In the genomic region with DNA sequence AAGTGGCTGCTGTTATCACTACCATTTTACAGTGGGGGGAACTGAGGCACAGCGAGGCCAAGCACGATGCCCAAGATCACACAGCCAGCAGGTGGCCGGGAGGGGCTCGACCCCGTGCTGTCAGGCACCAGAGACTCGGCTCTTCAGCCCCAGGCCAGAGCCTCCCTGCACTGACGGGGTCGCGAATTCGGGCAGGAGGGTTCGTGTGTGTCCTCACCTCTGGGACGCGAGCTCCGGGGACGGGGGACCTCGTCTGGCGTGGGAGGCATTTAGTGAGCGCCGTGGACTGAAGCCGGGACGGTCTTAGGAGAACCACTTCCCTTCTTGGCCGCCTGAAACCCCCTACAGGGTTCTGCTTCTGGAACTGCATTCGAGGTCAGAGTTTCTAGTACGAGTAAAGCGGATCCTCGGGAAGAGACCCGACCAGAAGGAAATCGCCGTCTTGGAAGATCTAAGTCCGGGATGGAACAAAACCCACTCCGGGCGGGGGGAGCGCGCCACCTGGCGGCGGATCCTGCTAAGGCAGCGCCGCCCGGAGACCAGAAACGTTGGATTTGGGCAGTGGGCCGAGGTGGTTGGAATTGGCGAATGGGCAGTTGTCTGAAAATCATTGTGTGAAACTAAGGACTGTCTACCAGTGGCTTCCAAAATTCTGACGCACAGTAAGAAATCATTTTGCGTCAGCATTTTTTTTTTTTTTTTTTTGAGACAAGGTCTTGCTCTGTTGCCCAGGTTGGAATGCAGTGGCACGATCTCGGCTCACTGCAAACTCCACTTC, we compare ENCODE assay signal across 9 cellular contexts. TPM values are rescaled to one million over a fixed set of nuclear protein-coding genes. Genes with fewer than 3 reads are reported as not detected.
DNase-seq lines count a peak whose midpoint lies in the region; ATAC-seq and TF ChIP-seq lines count a peak whose summit lies in the region.
"Had no signal": no experiment of that assay in that cellular context is flagged by ENCODE, and none has a peak within 500 bp of the region (broad histone marks: within the 10 kb centered on the region; RNA-seq: fewer than 3 reads in every experiment).

No MANE protein-coding gene starts in this region.

- H3K27ac ChIP-seq in IMR-90 (ENCODE audit: insufficient read depth, low read length) (peak overlapping the region; percentile 2), RWPE1 (no peak overlapping the region), foreskin keratinocyte (no peak overlapping the region)
- H3K27ac ChIP-seq: epithelial cell of prostate had no signal

- peak overlapping the region; percentile 41; the same call in 1 of the 2 replicates for H4K91ac ChIP-seq in IMR-90 (ENCODE audit: insufficient read depth, low read depth, low read length)

- H4K20me1 ChIP-seq in IMR-90 (ENCODE audit: insufficient read depth, low read length), result no peaks in the 10 kb centered on the region

- CTCF ChIA-PET in Caco-2 (lab: Charles Lee), result interaction anchor here (0.6 to 1.5 kb wide), 7 partner anchors 19 to 156 kb away, joined by 3 to 10 read pairs (median 4); no protein-coding TSS in a partner anchor
- CTCF ChIA-PET in IMR-90 (lab: Yijun Ruan, JAX), result interaction anchor here (0.6 to 1.7 kb wide), 4 partner anchors 20 to 277 kb away, joined by 3 to 7 read pairs (median 4); no protein-coding TSS in a partner anchor
- CTCF ChIA-PET in RWPE1 (lab: Yijun Ruan, JAX), result interaction anchor here (0.5 to 2.0 kb wide), 10 partner anchors 14 to 170 kb away, joined by 3 to 11 read pairs (median 4); partner anchors contain the start of gene ZNF114

- peak overlapping the region; percentile 92 for H2AFZ ChIP-seq in IMR-90 (replicated peaks; ENCODE audit: low read length, poor library complexity)

- H2BK5ac ChIP-seq in IMR-90 (ENCODE audit: low read depth, low read length, poor library complexity, severe bottlenecking), result no peak overlapping the region

- H3K79me1 ChIP-seq in IMR-90 (ENCODE audit: low read depth in 1 of 2, low read length in 2 of 2), result no peaks in the 10 kb centered on the region

- H3K14ac ChIP-seq in IMR-90 (replicated peaks; ENCODE audit: low read depth, low read length), result peak overlapping the region; percentile 26; the same call in 1 of the 2 replicates

- H3K4me1 ChIP-seq in Caco-2 (peaks cover 12% of the 10 kb centered on the region), IMR-90 (ENCODE audit: control insufficient read depth, insufficient read depth, low read length) (peaks cover 5% of the 10 kb centered on the region), foreskin keratinocyte (no peaks in the 10 kb centered on the region)

- no peak overlapping the region for H3K18ac ChIP-seq in IMR-90 (ENCODE audit: low read depth, low read length)

- TF ChIP-seq CTCF in Caco-2 (IDR thresholded peaks at IDR 0.05; ENCODE audit: insufficient read depth in 1 of 2, low read depth in 1 of 2, low read length in 1 of 2, severe bottlenecking in 1 of 2, unreplicated experiment in 1 of 2) (peak; percentile 96 to 98), IMR-90 (conservative IDR thresholded peaks at IDR 0.05; ENCODE audit: low read depth, low read length) (peak; percentile 97), RWPE1 (conservative IDR thresholded peaks at IDR 0.05; ENCODE audit: low read depth) (peak; percentile 96), foreskin keratinocyte (conservative IDR thresholded peaks at IDR 0.05) (peak; percentile 97), nephron progenitor cell (IDR thresholded peaks at IDR 0.05) (peak; percentile 99)

- DNase-seq in Caco-2 (peak; percentile 72 to 89), IMR-90 (peak; percentile 81), RWPE1 (ENCODE audit: low spot score) (peak; percentile 83), activated gamma-delta T cell treated with Interleukin-2 at 50 U/mL for 16 hours (peak; percentile 57), foreskin keratinocyte (peak in 1 of 2 donors; percentile 56), nephron progenitor cell (peak; percentile 90), stromal cell of bone marrow (ENCODE audit: low read depth) (peak; percentile 68)

- peak overlapping the region; percentile 8; the same call in 1 of the 2 replicates for H3K9ac ChIP-seq in IMR-90 (ENCODE audit: low read depth, low read length)

- H2BK20ac ChIP-seq in IMR-90 (ENCODE audit: low read depth, low read length), result no peak overlapping the region

- peak overlapping the region; percentile 60; the same call in 1 of the 2 replicates for H2AK5ac ChIP-seq in IMR-90 (ENCODE audit: low read depth, low read length)

- H3K4me2 ChIP-seq in IMR-90 (ENCODE audit: low read depth, low read length), result peak overlapping the region; percentile 75

- no peaks in the 10 kb centered on the region; the same call in 1 of the 2 replicates for H3K27me3 ChIP-seq in Caco-2 (replicated peaks; ENCODE audit: control insufficient read depth, insufficient read depth, low read length)
- no peaks in the 10 kb centered on the region for H3K27me3 ChIP-seq in IMR-90 (ENCODE audit: control insufficient read depth, insufficient read depth, low read length)
- H3K27me3 ChIP-seq in foreskin keratinocyte, result no peaks in the 10 kb centered on the region

- H3K4me3 ChIP-seq in Caco-2 (ENCODE audit: low read depth, low read length), result peak overlapping the region; percentile 42
- peak overlapping the region; percentile 40 for H3K4me3 ChIP-seq in IMR-90 (ENCODE audit: insufficient read depth, low read depth, low read length)

- H3K27ac Mint-ChIP-seq in Caco-2 (ENCODE audit: unreplicated experiment) (peak overlapping the region; percentile 42), nephron progenitor cell (no peak overlapping the region)

- no peak overlapping the region for H4K5ac ChIP-seq in IMR-90 (ENCODE audit: low read depth, low read length)

- peak overlapping the region; percentile 82 for H3K4me3 Mint-ChIP-seq in Caco-2 (ENCODE audit: unreplicated experiment)
- H3K4me3 Mint-ChIP-seq in nephron progenitor cell, result peak overlapping the region; percentile 82

- POLR2A ChIA-PET in Caco-2 (lab: Charles Lee), result interaction anchor here (1.0 kb wide), 1 partner anchor 19 kb away, joined by 3 read pairs; no protein-coding TSS in a partner anchor
- POLR2A ChIA-PET in IMR-90 (lab: Charles Lee; ENCODE audit: unreplicated experiment), result no interaction called here
- POLR2A ChIA-PET in RWPE1 (lab: Yijun Ruan, JAX; ENCODE audit: low non-redundant PET), result interaction anchor here (1.4 kb wide), 1 partner anchor 18 kb away, joined by 3 read pairs; no protein-coding TSS in a partner anchor

- peak; percentile 89 for ATAC-seq in IMR-90 (ENCODE audit: low read depth)
- peak; percentile 25 for ATAC-seq in foreskin keratinocyte
- ATAC-seq in GM21717 (IDR thresholded peaks at IDR 0.05; ENCODE audit: unreplicated experiment), result no peak

- intact Hi-C loops in Caco-2 (cut with micrococcal nuclease; ENCODE audit: unreplicated experiment) (loop anchor here (1.0 kb wide), 2 partner anchors 20 to 24 kb away; no protein-coding TSS in a partner anchor), IMR-90 (cut with micrococcal nuclease) (loop anchor here (1.0 kb wide), 2 partner anchors 20 to 24 kb away; no protein-coding TSS in a partner anchor)

- H3K9me3 ChIP-seq in Caco-2 (no peaks in the 10 kb centered on the region), IMR-90 (ENCODE audit: control insufficient read depth, insufficient read depth, low read length) (peaks cover 3% of the 10 kb centered on the region)

- peak overlapping the region; percentile 63 for H2BK120ac ChIP-seq in IMR-90 (ENCODE audit: low read depth, low read length)

- H2BK15ac ChIP-seq in IMR-90 (ENCODE audit: low read depth, low read length), result no peak overlapping the region

- dilution Hi-C loops in IMR-90 (cut with HindIII; ENCODE audit: low sequenced_read_pairs, unreplicated experiment), result no loop called here

- in situ Hi-C loops in IMR-90 (cut with MboI; ENCODE audit: low sequenced_read_pairs), result no loop called here

- TF ChIP-seq POLR2A in IMR-90 (IDR thresholded peaks at IDR 0.05; ENCODE audit: low read depth, low read length), result 0 out of 2 replicates have a peak, but pooled peaks have one; percentile 35

- no peak overlapping the region for H3K56ac ChIP-seq in IMR-90 (ENCODE audit: extremely low read depth, insufficient read depth, low read length)

- no peaks in the 10 kb centered on the region; the same call in 1 of the 2 replicates for H3K36me3 ChIP-seq in Caco-2 (ENCODE audit: control insufficient read depth, insufficient read depth, low read length)
- no peaks in the 10 kb centered on the region for H3K36me3 ChIP-seq in IMR-90 (ENCODE audit: control insufficient read depth, insufficient read depth, low read length)

- peak overlapping the region; percentile 89 for H2AK9ac ChIP-seq in IMR-90 (replicated peaks; ENCODE audit: low read depth, low read length, poor library complexity)

- 6% methylated on average over 16 of the region's 46 CpGs; no CpG with 5 or more reads in 1 of the 2 experiments for WGBS in IMR-90 (ENCODE audit: extremely low coverage in 2 of 2, insufficient read length in 1 of 2), 2 experiments

- H3K9me1 ChIP-seq in IMR-90 (ENCODE audit: insufficient read depth, low read length), result no peaks in the 10 kb centered on the region

- no peaks in the 10 kb centered on the region for H3K27me3 Mint-ChIP-seq in Caco-2 (ENCODE audit: insufficient read depth, unreplicated experiment)
- H3K27me3 Mint-ChIP-seq in nephron progenitor cell (ENCODE audit: low read depth, poor library complexity), result peaks cover 10% of the 10 kb centered on the region

- peak; percentile 92 for TF ChIP-seq RAD21 in IMR-90 (IDR thresholded peaks at IDR 0.05; ENCODE audit: low read length)

- H3K4me1 Mint-ChIP-seq in Caco-2 (ENCODE audit: low read depth, unreplicated experiment) (peaks cover 7% of the 10 kb centered on the region), nephron progenitor cell (peaks cover 20% of the 10 kb centered on the region)

- H4K8ac ChIP-seq in IMR-90 (ENCODE audit: low read depth in 2 of 2, low read length in 2 of 2), result peak overlapping the region; percentile 7 to 87; a peak in 1 of 4 replicates

- peak overlapping the region; percentile 54; the same call in 1 of the 2 replicates for H3K23ac ChIP-seq in IMR-90 (ENCODE audit: low read depth, low read length)

- H3K36me3 Mint-ChIP-seq in Caco-2 (ENCODE audit: insufficient read depth, unreplicated experiment), result peaks cover 11% of the 10 kb centered on the region
- H3K36me3 Mint-ChIP-seq in nephron progenitor cell (ENCODE audit: low read depth), result peaks cover 29% of the 10 kb centered on the region

- H3K9me3 Mint-ChIP-seq in Caco-2 (ENCODE audit: unreplicated experiment) (no peaks in the 10 kb centered on the region), nephron progenitor cell (peaks cover 9% of the 10 kb centered on the region)

- BruUV-seq in Caco-2 (replicated peaks; lab: Mats Ljungman, UMichigan), result no TSS peak
- no TSS peak for BruUV-seq in IMR-90 (replicated peaks; lab: Mats Ljungman, UMichigan)

- H3K4ac ChIP-seq in IMR-90 (ENCODE audit: low read depth, low read length), result peak overlapping the region; percentile 6

RNA-seq across cellular contexts. Expression of gene ZNF114, which starts 21.2 kb away (rescaled TPM):
- total RNA-seq in Caco-2 (2022) (8.7 and 9.3 TPM in 2 replicates), IMR-90 (2012; rRNA removed) (0.56 and 1.6 TPM in 2 replicates), foreskin keratinocyte (1.1 and 1.8 TPM in 2 replicates)
- polyA plus RNA-seq in IMR-90 (2012; rRNA removed) (0.20 and 0.24 TPM in 2 replicates), foreskin keratinocyte (0.60 and 0.70 TPM in 2 replicates)
- polyA plus RNA-seq in IMR-90 (2012; cell fraction: cytosol; rRNA removed), result 0.08 and 0.13 TPM in 2 replicates
- 0.03 and 0.17 TPM in 2 replicates for polyA plus RNA-seq in IMR-90 (2012; cell fraction: nucleus; rRNA removed; ENCODE audit: low replicate concordance)

RNA-seq across cellular contexts. Expression of gene EMP3, which starts 34.2 kb away (rescaled TPM):
- total RNA-seq in Caco-2 (2022), result 6.8 and 11.3 TPM in 2 replicates
- total RNA-seq in IMR-90 (2012; rRNA removed), result 128 and 147 TPM in 2 replicates
- 632 and 675 TPM in 2 replicates for polyA plus RNA-seq in IMR-90 (2012; rRNA removed)
- polyA plus RNA-seq in IMR-90 (2012; cell fraction: cytosol; rRNA removed), result 223 and 627 TPM in 2 replicates
- polyA plus RNA-seq in IMR-90 (2012; cell fraction: nucleus; rRNA removed; ENCODE audit: low replicate concordance), result 136 and 285 TPM in 2 replicates
- total RNA-seq in foreskin keratinocyte, result 191 and 218 TPM in 2 replicates
- polyA plus RNA-seq in foreskin keratinocyte, result 337 and 424 TPM in 2 replicates

RNA-seq across cellular contexts. Expression of gene CARD8, which starts 35.4 kb away (rescaled TPM):
- total RNA-seq in Caco-2 (2022) (17.7 and 19.9 TPM in 2 replicates), IMR-90 (2012; rRNA removed) (11.3 and 12.5 TPM in 2 replicates), foreskin keratinocyte (9.3 and 9.4 TPM in 2 replicates)
- polyA plus RNA-seq in IMR-90 (2012; rRNA removed) (11.8 and 15.5 TPM in 2 replicates), foreskin keratinocyte (5.2 and 5.7 TPM in 2 replicates)
- 5.4 and 7.6 TPM in 2 replicates for polyA plus RNA-seq in IMR-90 (2012; cell fraction: cytosol; rRNA removed)
- polyA plus RNA-seq in IMR-90 (2012; cell fraction: nucleus; rRNA removed; ENCODE audit: low replicate concordance), result 16.4 and 42.6 TPM in 2 replicates

Comparison
In these comparisons a context has a peak if more than half of its experiments do, and no peak if none do; other contexts are left out.
1. RNA of gene EMP3, which starts 34.2 kb away (total RNA-seq): 191 to 218 TPM in foreskin keratinocyte and 128 to 147 TPM in IMR-90; 6.8 to 11.3 TPM in Caco-2; every median in the first group is over 10 times any median in the second.
2. Peak in every context shown above with its lines, with median percentiles within 50 percentile points of each other: CTCF ChIP-seq.